8 cellular contexts compared by ENCODE assay signal in genomic region chr5:39052141-39052540, GRCh38.
"Had no signal": no experiment of that assay in that cellular context is flagged by ENCODE, and none has a peak within 500 bp of the region (broad histone marks: within the 10 kb centered on the region; RNA-seq: fewer than 3 reads in every experiment).

No MANE protein-coding gene starts in this region.

- H3K27ac ChIP-seq: GM23248, HL-60 had no signal

- H3K4me3 ChIP-seq: GM23248, K562 had no signal

- DNase-seq: GM23248, GOT3, H9, HCEC 1CT, IMR-90, KG1 had no signal

- ATAC-seq: K562 had no signal

- FAIRE-seq: K562 had no signal
